ENCODE assay signal across 23 cellular contexts in the genomic region with DNA sequence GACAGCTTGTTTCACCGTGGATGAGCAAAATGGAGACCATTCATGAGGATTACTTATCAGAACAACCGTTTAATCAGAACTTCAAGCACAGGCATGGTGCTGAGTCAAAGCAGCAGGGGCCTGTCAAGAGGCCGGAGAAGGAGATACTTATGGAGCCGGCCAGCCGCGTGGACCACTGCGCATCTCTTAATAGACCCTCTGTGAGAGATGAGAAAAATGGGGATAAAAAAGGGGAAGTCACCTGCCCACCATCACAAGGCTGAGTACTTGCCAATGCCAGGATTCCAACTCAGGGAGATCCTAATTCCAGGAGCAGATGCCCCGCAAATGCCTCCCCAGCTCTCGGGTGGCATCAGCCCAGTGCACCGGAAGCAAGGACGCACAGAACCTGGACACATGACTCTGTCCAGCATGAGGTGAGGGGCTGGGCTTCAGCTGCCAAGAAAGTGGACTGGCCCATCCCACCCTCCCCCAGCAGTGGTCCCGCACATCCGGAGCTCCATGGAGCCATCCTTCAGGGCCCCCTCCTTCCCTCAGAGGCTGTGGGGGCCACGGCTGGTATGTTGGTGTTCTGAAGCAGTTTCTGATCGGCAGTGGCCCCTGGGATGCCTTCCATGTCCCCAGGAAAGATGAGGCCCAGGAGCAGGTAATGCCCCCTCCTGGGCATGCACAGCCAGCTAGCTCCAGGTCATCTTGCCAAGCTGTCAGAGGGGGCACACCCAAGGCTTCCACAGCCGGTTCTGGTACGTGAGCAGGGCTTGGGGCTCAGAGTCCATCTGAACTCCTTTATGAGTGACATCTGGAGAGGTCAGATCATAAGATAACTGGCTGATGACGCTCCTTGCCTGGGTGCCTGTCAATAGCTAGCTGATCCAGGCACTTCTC.
"Had no signal": no experiment of that assay in that cellular context is flagged by ENCODE, and none has a peak within 500 bp of the region (broad histone marks: within the 10 kb centered on the region; RNA-seq: fewer than 3 reads in every experiment).

No MANE protein-coding gene starts in this region.

- H3K4me3 ChIP-seq: esophagus squamous epithelium, gastrocnemius medialis, left ventricle myocardium inferior, right lobe of liver, SK-N-MC, testis, upper lobe of left lung had no signal

- H3K4me1 Mint-ChIP-seq: activated naive CD8-positive, alpha-beta T cell treated with anti-CD3 and anti-CD28 coated beads, Interleukin-2, amount 50 U/mL, for 24 hours; mesothelial cell of epicardium; T-cell had no signal

- H3K27ac Mint-ChIP-seq: activated naive CD8-positive, alpha-beta T cell treated with anti-CD3 and anti-CD28 coated beads, Interleukin-2, amount 50 U/mL, for 24 hours; activated T-cell treated with anti-CD3 and anti-CD28 coated beads, Interleukin-2, amount 50 U/mL, for 72 hours; mesothelial cell of epicardium; natural killer cell treated with Interleukin-12 subunit alpha and Interleukin-12 subunit beta and Interleukin-15 and Interleukin-18, amount 100 ng/mL, for 72 hours; stimulated activated memory B cell treated with anti-CD40 and anti-IgM and Interleukin-4, amounts not matched to agents 10 μg/mL and 1 μg/mL and 100 μg/mL, for 72 hours; T-cell; T-helper 2 cell treated with Interferon-gamma antibody and Interleukin-4, amounts not matched to agents 5 μg/mL and 100 μg/mL, for 36 hours had no signal

- H3K36me3 Mint-ChIP-seq: brain; mesothelial cell of epicardium; stimulated activated memory B cell treated with anti-CD40 and anti-IgM and Interleukin-4, amounts not matched to agents 10 μg/mL and 1 μg/mL and 100 μg/mL, for 72 hours had no signal

- ATAC-seq: activated naive CD8-positive, alpha-beta T cell treated with anti-CD3 and anti-CD28 coated beads, Interleukin-2, amount 50 U/mL, for 24 hours; activated T-cell treated with anti-CD3 and anti-CD28 coated beads, Interleukin-2, amount 50 U/mL, for 72 hours; gastrocnemius medialis; natural killer cell treated with Interleukin-12 subunit alpha and Interleukin-12 subunit beta and Interleukin-15 and Interleukin-18, amount 100 ng/mL, for 72 hours; stimulated activated memory B cell treated with anti-CD40 and anti-IgM and Interleukin-4, amounts not matched to agents 10 μg/mL and 1 μg/mL and 100 μg/mL, for 72 hours; T-cell had no signal

- H3K9me3 ChIP-seq: esophagus squamous epithelium, gastrocnemius medialis, left ventricle myocardium inferior, right lobe of liver, testis, upper lobe of left lung had no signal

- H3K36me3 ChIP-seq: gastrocnemius medialis, left ventricle myocardium inferior, right lobe of liver, WERI-Rb-1 had no signal

- H3K4me3 Mint-ChIP-seq: activated naive CD8-positive, alpha-beta T cell treated with anti-CD3 and anti-CD28 coated beads, Interleukin-2, amount 50 U/mL, for 24 hours; activated T-cell treated with anti-CD3 and anti-CD28 coated beads, Interleukin-2, amount 50 U/mL, for 72 hours; brain; mesothelial cell of epicardium; natural killer cell treated with Interleukin-12 subunit alpha and Interleukin-12 subunit beta and Interleukin-15 and Interleukin-18, amount 100 ng/mL, for 72 hours; stimulated activated memory B cell treated with anti-CD40 and anti-IgM and Interleukin-4, amounts not matched to agents 10 μg/mL and 1 μg/mL and 100 μg/mL, for 72 hours; T-cell; T-helper 2 cell treated with Interferon-gamma antibody and Interleukin-4, amounts not matched to agents 5 μg/mL and 100 μg/mL, for 36 hours had no signal

- H3K4me1 ChIP-seq: esophagus squamous epithelium, gastrocnemius medialis, left ventricle myocardium inferior, right lobe of liver, testis, upper lobe of left lung had no signal

- H3K27me3 Mint-ChIP-seq: activated naive CD8-positive, alpha-beta T cell treated with anti-CD3 and anti-CD28 coated beads, Interleukin-2, amount 50 U/mL, for 24 hours; natural killer cell treated with Interleukin-12 subunit alpha and Interleukin-12 subunit beta and Interleukin-15 and Interleukin-18, amount 100 ng/mL, for 72 hours; T-cell had no signal

- DNase-seq: activated CD4-positive, alpha-beta T cell treated with anti-CD3 and anti-CD28 coated beads for 1 hour; activated effector memory CD4-positive, alpha-beta T cell treated with anti-CD3 and anti-CD28 coated beads, Interleukin-2, amount 50 U/mL, for 16 hours; activated naive CD4-positive, alpha-beta T cell treated with anti-CD3 and anti-CD28 coated beads, Interleukin-2, amount 50 U/mL, for 16 hours; activated naive CD8-positive, alpha-beta T cell treated with anti-CD3 and anti-CD28 coated beads, Interleukin-2, amount 50 U/mL, for 24 hours; activated T-cell treated with anti-CD3 and anti-CD28 coated beads, Interleukin-2, amount 50 U/mL, for 72 hours; effector memory CD4-positive, alpha-beta T cell; esophagus squamous epithelium; gastrocnemius medialis; hippocampal formation; left ventricle myocardium inferior; right lobe of liver; small intestine; stimulated activated CD4-positive, alpha-beta T cell treated with anti-CD3 and anti-CD28 coated beads, Interleukin-15, amount 100 ng/mL, for 24 hours; testis; upper lobe of left lung; WERI-Rb-1 had no signal

- H3K9me3 Mint-ChIP-seq: activated naive CD8-positive, alpha-beta T cell treated with anti-CD3 and anti-CD28 coated beads, Interleukin-2, amount 50 U/mL, for 24 hours; activated T-cell treated with anti-CD3 and anti-CD28 coated beads, Interleukin-2, amount 50 U/mL, for 72 hours; brain; mesothelial cell of epicardium; natural killer cell treated with Interleukin-12 subunit alpha and Interleukin-12 subunit beta and Interleukin-15 and Interleukin-18, amount 100 ng/mL, for 72 hours; stimulated activated memory B cell treated with anti-CD40 and anti-IgM and Interleukin-4, amounts not matched to agents 10 μg/mL and 1 μg/mL and 100 μg/mL, for 72 hours; T-cell; T-helper 2 cell treated with Interferon-gamma antibody and Interleukin-4, amounts not matched to agents 5 μg/mL and 100 μg/mL, for 36 hours had no signal

- H3K27me3 ChIP-seq: esophagus squamous epithelium, gastrocnemius medialis, right lobe of liver, testis, upper lobe of left lung had no signal

- H3K27ac ChIP-seq: esophagus squamous epithelium, gastrocnemius medialis, left ventricle myocardium inferior, right lobe of liver, SK-N-MC, testis, upper lobe of left lung had no signal
